ENCODE assay signal across 8 cellular contexts in the genomic region with DNA sequence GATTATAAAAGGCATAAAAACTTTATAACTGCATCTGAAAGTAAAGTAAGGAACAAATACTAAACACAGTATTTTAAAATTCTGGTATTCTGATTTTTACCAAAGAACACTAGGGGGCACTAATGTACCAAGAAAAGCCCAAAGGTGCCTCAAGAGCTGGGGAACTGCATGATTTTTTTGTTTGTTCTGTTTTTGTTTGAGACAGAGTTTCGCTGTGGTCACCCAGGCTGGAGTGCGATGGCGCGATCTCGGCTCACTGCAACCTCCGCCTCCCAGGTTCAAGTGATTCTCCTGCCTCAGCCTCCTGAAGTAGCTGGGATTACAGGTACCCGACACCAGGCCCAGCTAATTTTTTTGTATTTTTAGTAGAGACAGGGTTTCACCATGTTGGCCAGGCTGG. TPM values are rescaled to one million over a fixed set of nuclear protein-coding genes. Genes with fewer than 3 reads are reported as not detected.
DNase-seq lines count a peak whose midpoint lies in the region; ATAC-seq and TF ChIP-seq lines count a peak whose summit lies in the region.
"Not testable (repeated sequence)": the region's sequence is repeated elsewhere in the genome, so short reads cannot be mapped to it uniquely, and the experiment has no call there.

No MANE protein-coding gene starts in this region.

- H3K9me3 ChIP-seq in WERI-Rb-1 (ENCODE audit: severe bottlenecking), result not testable (repeated sequence)

- not testable (repeated sequence) for H3K9me3 Mint-ChIP-seq in effector memory CD8-positive, alpha-beta T cell

- DNase-seq in COR-L47 (lab: John Stamatoyannopoulos, UW) (peak; percentile 63), HL-60 (ENCODE audit: low read depth in 1 of 2, low spot score in 1 of 2) (peak; percentile 59 to 72), NCI-H460 (ENCODE audit: extremely low read depth, low read depth) (peak; percentile 39), WERI-Rb-1 (peak; percentile 11)
- peak in 1 of 3 experiments; percentile 2 for DNase-seq in effector memory CD8-positive, alpha-beta T cell
- DNase-seq in left lobe of liver (ENCODE audit: low spot score), result not testable (repeated sequence)
- DNase-seq in stimulated activated CD4-positive, alpha-beta T cell treated with anti-CD3 and anti-CD28 coated beads, Interleukin-4, amount 100 ng/mL, for 24 hours, result peak; percentile 12

- not testable (repeated sequence) for H3K27ac ChIP-seq in HL-60 (replicated peaks); WERI-Rb-1

- not testable (repeated sequence) for H3K4me3 ChIP-seq in HL-60 (replicated peaks; ENCODE audit: insufficient read depth, low read length); WERI-Rb-1 (ENCODE audit: low read depth, low read length)

- TF ChIP-seq CTCF in HL-60 (IDR thresholded peaks at IDR 0.05; ENCODE audit: insufficient read depth, low read length) (peak; percentile 37), WERI-Rb-1 (IDR thresholded peaks at IDR 0.05; ENCODE audit: low read depth, low read length) (peak; percentile 32)

- ATAC-seq in GM19035 (IDR thresholded peaks at IDR 0.05; ENCODE audit: unreplicated experiment) (peak; percentile 70), left lobe of liver (peak; percentile 91)
- peak; percentile 50 for ATAC-seq in effector memory CD8-positive, alpha-beta T cell (replicated peaks)

- H3K36me3 ChIP-seq in WERI-Rb-1, result not testable (repeated sequence)

- not testable (repeated sequence) for H3K4me3 Mint-ChIP-seq in effector memory CD8-positive, alpha-beta T cell

- not testable (repeated sequence) for H3K36me3 Mint-ChIP-seq in effector memory CD8-positive, alpha-beta T cell (ENCODE audit: insufficient read depth)

- H3K4me1 Mint-ChIP-seq in effector memory CD8-positive, alpha-beta T cell (ENCODE audit: low read depth in 2 of 2), result not testable (repeated sequence)

- not testable (repeated sequence) for H3K27me3 ChIP-seq in HL-60 (ENCODE audit: insufficient read depth, poor library complexity, severe bottlenecking); WERI-Rb-1 (ENCODE audit: insufficient read depth, low read depth, severe bottlenecking)

- H3K27me3 Mint-ChIP-seq in effector memory CD8-positive, alpha-beta T cell, result not testable (repeated sequence)

- not testable (repeated sequence) for H3K27ac Mint-ChIP-seq in effector memory CD8-positive, alpha-beta T cell

RNA-seq across cellular contexts. Expression of a gene that starts 37.8 kb away (rescaled TPM):
- 23.6 and 25.2 TPM in 2 replicates for total RNA-seq in NCI-H460 (2014; rRNA removed; shearing (Covaris generic))
- polyA plus RNA-seq in NCI-H460 (2014; cell fraction: nucleus; rRNA removed), result 12.2 and 21.7 TPM in 2 replicates
- 5.5 TPM for total RNA-seq in left lobe of liver
